1 cellular context compared by ENCODE assay signal in the genomic region with DNA sequence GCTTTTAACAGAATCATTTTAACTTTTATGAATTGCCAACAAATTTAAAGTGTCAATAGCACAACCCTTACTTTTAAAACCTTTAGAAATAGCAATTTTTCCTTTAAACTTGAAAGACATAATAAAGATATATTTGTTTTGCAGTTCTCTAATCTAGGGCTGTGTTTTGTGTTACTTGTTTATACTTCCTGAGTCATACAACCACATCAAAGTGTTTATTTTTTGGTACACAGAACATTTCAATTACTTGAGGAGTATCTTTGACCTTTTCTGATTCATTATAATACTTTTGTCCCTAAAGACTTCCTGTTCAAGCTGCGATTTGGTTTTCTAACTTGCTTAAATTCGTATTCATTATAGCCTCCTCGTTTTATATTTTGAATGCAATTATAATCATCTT.
TF ChIP-seq lines count a peak whose summit lies in the region.

No MANE protein-coding gene starts in this region.

TF ChIP-seq in endothelial cell of umbilical vein, 7 proteins besides CTCF, POLR2A, EP300 and RAD21:
- no peak for TF ChIP-seq EZH2 (IDR thresholded peaks at IDR 0.05; ENCODE audit: borderline replicate concordance, low read depth, low read length, severe bottlenecking)
- TF ChIP-seq GATA2 (IDR thresholded peaks at IDR 0.05; ENCODE audit: insufficient read depth, insufficient read length, low read depth, low read length) = no peak
- TF ChIP-seq, protein P1, sequence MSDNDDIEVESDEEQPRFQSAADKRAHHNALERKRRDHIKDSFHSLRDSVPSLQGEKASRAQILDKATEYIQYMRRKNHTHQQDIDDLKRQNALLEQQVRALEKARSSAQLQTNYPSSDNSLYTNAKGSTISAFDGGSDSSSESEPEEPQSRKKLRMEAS (IDR thresholded peaks at IDR 0.05; ENCODE audit: insufficient read depth, insufficient read length) = no peak
- TF ChIP-seq JUN (IDR thresholded peaks at IDR 0.05; ENCODE audit: borderline replicate concordance, insufficient read depth, insufficient read length, low read depth) = no peak
- no peak for TF ChIP-seq POLR2AphosphoS5 (IDR thresholded peaks at IDR 0.05; ENCODE audit: insufficient read depth, low read depth, low read length)
- TF ChIP-seq FOS (IDR thresholded peaks at IDR 0.05; ENCODE audit: borderline replicate concordance, insufficient read depth, low read length) = no peak
- no peak for TF ChIP-seq MYC (IDR thresholded peaks at IDR 0.05; ENCODE audit: low read depth, low read length)
TF ChIP-seq in endothelial cell of umbilical vein: peak in this region for 0.
